ENCODE assay signal across 31 cellular contexts in genomic region chr3:112121577-112122547, GRCh38. TPM values are rescaled to one million over a fixed set of nuclear protein-coding genes. Genes with fewer than 3 reads are reported as not detected.
A peak's percentile ranks its signal among the peaks of the same experiment; 100 is the strongest.
DNase-seq lines count a peak whose midpoint lies in the region; ATAC-seq, FAIRE-seq and TF ChIP-seq lines count a peak whose summit lies in the region.
"Had no signal": no experiment of that assay in that cellular context is flagged by ENCODE, and none has a peak within 500 bp of the region (broad histone marks: within the 10 kb centered on the region; RNA-seq: fewer than 3 reads in every experiment).

No MANE protein-coding gene starts in this region.

- H3K27me3 ChIP-seq in BLaER1 treated with 17β-estradiol and CSF1 and Interleukin-3, amounts not matched to agents 10 nM and 100 nM = peaks cover 0 to 5% (median 0%) of the 10 kb centered on the region in 11 experiments; a peak in 1 of 22 replicates
- no peaks in the 10 kb centered on the region for H3K27me3 ChIP-seq in heart right ventricle
- H3K27me3 ChIP-seq: gastroesophageal sphincter, sigmoid colon, suprapubic skin had no signal

- H3K4me3 ChIP-seq in BLaER1 treated with 17β-estradiol and CSF1 and Interleukin-3, amounts not matched to agents 10 nM and 100 nM = no peak overlapping the region
- H3K4me3 ChIP-seq in heart right ventricle = no peak overlapping the region
- H3K4me3 ChIP-seq: dorsolateral prefrontal cortex, gastroesophageal sphincter, psoas muscle, sigmoid colon, suprapubic skin had no signal

- H3K27ac Mint-ChIP-seq in activated B cell treated with CpG ODN at 0.5 μM for 24 hours = peak overlapping the region; percentile 56
- H3K27ac Mint-ChIP-seq: activated CD4-positive, alpha-beta T cell treated with anti-CD3 and anti-CD28 coated beads, Interleukin-2, amount 10 ng/mL, durations not matched to agents 7 days and 5 days; activated CD8-positive, alpha-beta memory T cell treated with anti-CD3 and anti-CD28 coated beads, Interleukin-2, amount 10 ng/mL, durations not matched to agents 7 days and 5 days; brain; immature natural killer cell; stimulated activated effector memory CD8-positive, alpha-beta T cell treated with anti-CD3 and anti-CD28 coated beads, Interleukin-12 subunit alpha, Interleukin-12 subunit beta, amount 100 ng/mL, for 72 hours; T-helper 2 cell treated with Interferon-gamma antibody and Interleukin-4, amounts not matched to agents 5 μg/mL and 100 μg/mL, for 36 hours had no signal

- TF ChIP-seq POLR2A in GM12891 (IDR thresholded peaks at IDR 0.05; ENCODE audit: low read depth, low read length) = no peak

- peak; percentile 5 for FAIRE-seq in GM12891 (lab: Jason Lieb, UNC)
- FAIRE-seq: H1, RCC 7860 had no signal

- DNase-seq in GM12891 (ENCODE audit: insufficient read length, low spot score) = no peak
- DNase-seq in NCI-H69 (lab: John Stamatoyannopoulos, UW) = peak; percentile 0
- no peak for DNase-seq in activated B cell treated with CpG ODN at 0.5 μM for 24 hours
- DNase-seq in heart right ventricle = no peak
- DNase-seq in Right ventricle myocardium inferior (ENCODE audit: missing footprints) = no peak
- no peak for DNase-seq in HEK293T (ENCODE audit: extremely low spot score)
- no peak for DNase-seq in NK-92 (lab: John Stamatoyannopoulos, UW; ENCODE audit: unreplicated experiment)
- DNase-seq: activated CD4-positive, alpha-beta T cell treated with anti-CD3 and anti-CD28 coated beads, Interleukin-2, amount 10 ng/mL, durations not matched to agents 7 days and 5 days; activated CD8-positive, alpha-beta memory T cell treated with anti-CD3 and anti-CD28 coated beads, Interleukin-2, amount 10 ng/mL, durations not matched to agents 7 days and 5 days; activated naive CD4-positive, alpha-beta T cell treated with Interleukin-2 at 50 U/mL for 16 hours; cerebellar nuclear complex; dorsolateral prefrontal cortex; hypothalamus; immature natural killer cell; mesendoderm; NCI-H1417 treated with DMSO at 0.1 percent for 48 hours; NCI-H446 treated with DMSO at 0.1 percent for 48 hours; psoas muscle; sigmoid colon; stimulated activated CD4-positive, alpha-beta T cell treated with anti-CD3 and anti-CD28 coated beads, Interleukin-4, amount 100 ng/mL, for 24 hours had no signal

- H3K4me2 ChIP-seq in BLaER1 treated with 17β-estradiol and CSF1 and Interleukin-3, amounts not matched to agents 10 nM and 100 nM = peak overlapping the region; percentile 69 to 93 (median 83); a peak in 21 of 22 replicates

- no peak for TF ChIP-seq CTCF in activated B cell treated with CpG ODN at 0.5 μM for 24 hours (IDR thresholded peaks at IDR 0.05)
- no peak for TF ChIP-seq CTCF in heart right ventricle (IDR thresholded peaks at IDR 0.05)

- POLR2A ChIA-PET in activated B cell treated with CpG ODN at 0.5 μM for 24 hours (lab: Charles Lee) (interaction anchor here (1.1 kb wide), 1 partner anchor 15 kb away, joined by 3 read pairs; no protein-coding TSS in a partner anchor), HEK293T (lab: Yijun Ruan, JAX) (no interaction called here)

- H3K36me3 Mint-ChIP-seq in activated B cell treated with CpG ODN at 0.5 μM for 24 hours (ENCODE audit: low read depth) = peaks cover 37% of the 10 kb centered on the region
- H3K36me3 Mint-ChIP-seq: brain, immature natural killer cell had no signal

- WGBS in heart right ventricle, 2 donors = 96% methylated on average over 2 of the region's 2 CpGs

- H3K9me3 ChIP-seq in BLaER1 treated with 17β-estradiol and CSF1 and Interleukin-3, amounts not matched to agents 10 nM and 100 nM (replicated peaks in 1 of 11) = no peaks in the 10 kb centered on the region; a peak in 1 of 22 replicates
- H3K9me3 ChIP-seq in heart right ventricle = no peaks in the 10 kb centered on the region
- H3K9me3 ChIP-seq: gastroesophageal sphincter, psoas muscle, sigmoid colon, suprapubic skin had no signal

- H3K36me3 ChIP-seq in BLaER1 treated with 17β-estradiol and CSF1 and Interleukin-3, amounts not matched to agents 10 nM and 100 nM = peaks cover 0 to 27% (median 0%) of the 10 kb centered on the region in 11 experiments; a peak in 8 of 22 replicates
- no peaks in the 10 kb centered on the region for H3K36me3 ChIP-seq in heart right ventricle
- H3K36me3 ChIP-seq: gastroesophageal sphincter, sigmoid colon, suprapubic skin had no signal

- no peaks in the 10 kb centered on the region for H3K9me3 Mint-ChIP-seq in activated B cell treated with CpG ODN at 0.5 μM for 24 hours
- H3K9me3 Mint-ChIP-seq: activated CD4-positive, alpha-beta T cell treated with anti-CD3 and anti-CD28 coated beads, Interleukin-2, amount 10 ng/mL, durations not matched to agents 7 days and 5 days; immature natural killer cell; stimulated activated effector memory CD8-positive, alpha-beta T cell treated with anti-CD3 and anti-CD28 coated beads, Interleukin-12 subunit alpha, Interleukin-12 subunit beta, amount 100 ng/mL, for 72 hours; T-helper 2 cell treated with Interferon-gamma antibody and Interleukin-4, amounts not matched to agents 5 μg/mL and 100 μg/mL, for 36 hours had no signal

- CTCF ChIA-PET in activated B cell treated with CpG ODN at 0.5 μM for 24 hours (lab: Charles Lee) (interaction anchor here (1.3 to 1.4 kb wide), 2 partner anchors 10 to 16 kb away, joined by 3 to 8 read pairs; no protein-coding TSS in a partner anchor), HEK293T (lab: Yijun Ruan, JAX) (interaction anchor here (1.0 to 1.8 kb wide), 2 partner anchors 10 to 11 kb away, joined by 4 to 6 read pairs; no protein-coding TSS in a partner anchor)

- H3K4me1 Mint-ChIP-seq in activated B cell treated with CpG ODN at 0.5 μM for 24 hours = peaks cover 95% of the 10 kb centered on the region

- no peak overlapping the region for H3K9ac ChIP-seq in BLaER1 treated with 17β-estradiol and CSF1 and Interleukin-3, amounts not matched to agents 10 nM and 100 nM

- H3K27me3 Mint-ChIP-seq in activated B cell treated with CpG ODN at 0.5 μM for 24 hours = no peaks in the 10 kb centered on the region
- H3K27me3 Mint-ChIP-seq: activated CD4-positive, alpha-beta T cell treated with anti-CD3 and anti-CD28 coated beads, Interleukin-2, amount 10 ng/mL, durations not matched to agents 7 days and 5 days; activated CD8-positive, alpha-beta memory T cell treated with anti-CD3 and anti-CD28 coated beads, Interleukin-2, amount 10 ng/mL, durations not matched to agents 7 days and 5 days had no signal

- peak overlapping the region in 1 of 11 experiments; percentile 4; a peak in 2 of 22 replicates for H3K27ac ChIP-seq in BLaER1 treated with 17β-estradiol and CSF1 and Interleukin-3, amounts not matched to agents 10 nM and 100 nM
- no peak overlapping the region for H3K27ac ChIP-seq in heart right ventricle
- H3K27ac ChIP-seq: C4-2B, dorsolateral prefrontal cortex, gastroesophageal sphincter, psoas muscle, sigmoid colon, suprapubic skin had no signal

- no peak overlapping the region for H3K4me3 Mint-ChIP-seq in activated B cell treated with CpG ODN at 0.5 μM for 24 hours
- H3K4me3 Mint-ChIP-seq: activated CD4-positive, alpha-beta T cell treated with anti-CD3 and anti-CD28 coated beads, Interleukin-2, amount 10 ng/mL, durations not matched to agents 7 days and 5 days; activated CD8-positive, alpha-beta memory T cell treated with anti-CD3 and anti-CD28 coated beads, Interleukin-2, amount 10 ng/mL, durations not matched to agents 7 days and 5 days; brain; immature natural killer cell; stimulated activated effector memory CD8-positive, alpha-beta T cell treated with anti-CD3 and anti-CD28 coated beads, Interleukin-12 subunit alpha, Interleukin-12 subunit beta, amount 100 ng/mL, for 72 hours; T-helper 2 cell treated with Interferon-gamma antibody and Interleukin-4, amounts not matched to agents 5 μg/mL and 100 μg/mL, for 36 hours had no signal

- ATAC-seq in activated B cell treated with CpG ODN at 0.5 μM for 24 hours (ENCODE audit: low read depth) (no peak), heart right ventricle (no peak), Right ventricle myocardium inferior (no peak)
- ATAC-seq: activated CD8-positive, alpha-beta memory T cell treated with anti-CD3 and anti-CD28 coated beads, Interleukin-2, amount 10 ng/mL, durations not matched to agents 7 days and 5 days; gastroesophageal sphincter; psoas muscle; stimulated activated effector memory CD8-positive, alpha-beta T cell treated with anti-CD3 and anti-CD28 coated beads, Interleukin-12 subunit alpha, Interleukin-12 subunit beta, amount 100 ng/mL, for 72 hours had no signal

- 0 out of 22 replicates have a peak, but pooled peaks cover 0 to 3% (median 0%) of the 10 kb centered on the region in 11 experiments for H4K20me1 ChIP-seq in BLaER1 treated with 17β-estradiol and CSF1 and Interleukin-3, amounts not matched to agents 10 nM and 100 nM

- intact Hi-C loops in activated B cell treated with CpG ODN at 0.5 μM for 24 hours (cut with micrococcal nuclease) = no loop called here
- intact Hi-C loops in heart right ventricle (cut with DNase I) = loop anchor here in 2 of 10 donors (5.0 to 10.0 kb wide), 2 partner anchors 163 to 410 kb away; no protein-coding TSS in a partner anchor
- intact Hi-C loops in Right ventricle myocardium inferior (cut with DNase I) = no loop called here

- peaks cover 69 to 100% (median 99%) of the 10 kb centered on the region in 10 experiments for H3K4me1 ChIP-seq in BLaER1 treated with 17β-estradiol and CSF1 and Interleukin-3, amounts not matched to agents 10 nM and 100 nM
- peaks cover 0 to 38% (median 9%) of the 10 kb centered on the region in 9 donors for H3K4me1 ChIP-seq in heart right ventricle
- H3K4me1 ChIP-seq: gastroesophageal sphincter, psoas muscle, sigmoid colon had no signal

TF ChIP-seq in GM12891, 5 proteins besides CTCF, POLR2A, EP300 and RAD21:
- 0 out of 2 replicates have a peak, but pooled peaks have one; percentile 18 for TF ChIP-seq SPI1 (IDR thresholded peaks at IDR 0.05; ENCODE audit: low read depth, low read length)
- TF ChIP-seq POLR2AphosphoS5 (IDR thresholded peaks at IDR 0.05; ENCODE audit: low read depth, low read length) = no peak

RNA-seq across cellular contexts. Expression of gene GCSAM, which starts 11.2 kb away (rescaled TPM):
- polyA plus RNA-seq in GM12891 (2012; ENCODE audit: low read depth, missing spikeins) = 169 TPM
- total RNA-seq in activated B cell treated with CpG ODN at 0.5 μM for 24 hours (16.0 and 17.3 TPM in 2 replicates), heart right ventricle (under 1 TPM in 4 of 10 donors, not detected in 6; 0.28 to 0.62 (median 0.36) TPM), Right ventricle myocardium inferior (not detected)
- polyA plus RNA-seq in heart right ventricle = under 1 TPM in 1 of 2 donors, not detected in 1; 0.04 TPM
- total RNA-seq: fibroblast of lung, H1, myocyte, psoas muscle, sigmoid colon had no signal
- polyA plus RNA-seq: fibroblast of lung, H1 had no signal

RNA-seq across cellular contexts. Expression of gene C3orf52, which starts 35.7 kb away (rescaled TPM):
- 1.9 TPM for polyA plus RNA-seq in GM12891 (2012; ENCODE audit: low read depth, missing spikeins)
- total RNA-seq in activated B cell treated with CpG ODN at 0.5 μM for 24 hours (1.4 and 1.8 TPM in 2 replicates), heart right ventricle (1 to 10 TPM; 3.5 to 9.8 (median 5.0) TPM), Right ventricle myocardium inferior (1.8 TPM)
- polyA plus RNA-seq in heart right ventricle = 1 to 10 TPM; 3.1 to 6.0 TPM

Comparison
In these comparisons a context has a peak if more than half of its experiments do, and no peak if none do; other contexts are left out.
1. RNA of gene GCSAM, which starts 11.2 kb away (total RNA-seq): 16.0 to 17.3 TPM in activated B cell treated with CpG ODN at 0.5 μM for 24 hours; 0.28 to 0.62 TPM in heart right ventricle and not detected in Right ventricle myocardium inferior (single experiment); every median in the first group is over 10 times any median in the second.